ENCODE assay signal across 8 cellular contexts in genomic region chr2:64865073-64865830, GRCh38.
DNase-seq lines count a peak whose midpoint lies in the region; ATAC-seq, FAIRE-seq and TF ChIP-seq lines count a peak whose summit lies in the region.

No MANE protein-coding gene starts in this region.

- no peak for FAIRE-seq in kidney (lab: Jason Lieb, UNC)

- no peak overlapping the region for H3K27ac Mint-ChIP-seq in central memory CD8-positive, alpha-beta T cell (ENCODE audit: low read depth)

- peaks cover 0 to 6% of the 10 kb centered on the region in 2 donors for H3K4me1 ChIP-seq in kidney (ENCODE audit: control insufficient read depth in 1 of 2, insufficient read depth in 1 of 2, low read depth in 1 of 2, low read length in 2 of 2)

- H3K9me3 Mint-ChIP-seq in central memory CD8-positive, alpha-beta T cell, result no peaks in the 10 kb centered on the region

- intact Hi-C loops in kidney (cut with DNase I), result loop anchor here (5.0 kb wide), 2 partner anchors 218 to 278 kb away; no protein-coding TSS in a partner anchor

- no peaks in the 10 kb centered on the region for H3K36me3 Mint-ChIP-seq in central memory CD8-positive, alpha-beta T cell (ENCODE audit: insufficient read depth)

- DNase-seq in GM06990 (ENCODE audit: extremely low read depth, insufficient read length), result peak; percentile 73
- peak; percentile 64 for DNase-seq in HCEC 1CT
- peak; percentile 34 for DNase-seq in NCI-H1694 (lab: John Stamatoyannopoulos, UW)
- DNase-seq in activated CD4-positive, CD25-positive, alpha-beta regulatory T cell treated with anti-CD3 and anti-CD28 coated beads, Interleukin-2, amount 50 U/mL, for 72 hours, result peak; percentile 71
- DNase-seq in central memory CD8-positive, alpha-beta T cell (ENCODE audit: low spot score in 2 of 2), result peak; percentile 45 to 48
- DNase-seq in kidney, result peak; percentile 87
- DNase-seq in stimulated activated CD4-positive, alpha-beta T cell treated with anti-CD3 and anti-CD28 coated beads, Interleukin-12 subunit alpha, Interleukin-12 subunit beta, amount 100 ng/mL, for 4 hours, result peak; percentile 49

- no peaks in the 10 kb centered on the region for H3K27me3 ChIP-seq in GM06990 (replicated peaks; ENCODE audit: control insufficient read depth, insufficient read depth, low read length)

- no peaks in the 10 kb centered on the region for H3K9me3 ChIP-seq in kidney (ENCODE audit: control insufficient read depth in 1 of 2, low read length in 2 of 2)

- no peaks in the 10 kb centered on the region for H3K36me3 ChIP-seq in GM06990 (ENCODE audit: control insufficient read depth, insufficient read depth, low read length)
- H3K36me3 ChIP-seq in kidney (ENCODE audit: control insufficient read depth in 1 of 2, insufficient read depth in 2 of 2, low read length in 2 of 2), result no peaks in the 10 kb centered on the region

- ATAC-seq in central memory CD8-positive, alpha-beta T cell (replicated peaks; ENCODE audit: extremely low read depth, poor library complexity, severe bottlenecking), result peak; percentile 91
- no peak for ATAC-seq in GM21360 (IDR thresholded peaks at IDR 0.05; ENCODE audit: unreplicated experiment)

- no peaks in the 10 kb centered on the region for H3K4me1 Mint-ChIP-seq in central memory CD8-positive, alpha-beta T cell

- H3K27ac ChIP-seq in kidney (ENCODE audit: low read depth in 2 of 2, low read length in 2 of 2), result peak overlapping the region in 1 of 2 donors; percentile 73

- TF ChIP-seq CTCF in GM06990 (IDR thresholded peaks at IDR 0.05; ENCODE audit: insufficient read depth, low read length, poor library complexity, severe bottlenecking) (peak; percentile 40), kidney (IDR thresholded peaks at IDR 0.05; ENCODE audit: borderline replicate concordance, extremely low read depth, insufficient read depth) (peak; percentile 84)

- peaks cover 10% of the 10 kb centered on the region for H3K27me3 Mint-ChIP-seq in central memory CD8-positive, alpha-beta T cell

- H3K4me3 ChIP-seq in GM06990 (replicated peaks; ENCODE audit: low read depth, low read length), result peak overlapping the region; percentile 66
- H3K4me3 ChIP-seq in kidney (ENCODE audit: low read length in 2 of 2), result peak overlapping the region; percentile 56 to 81

- peak overlapping the region; percentile 68 for H3K4me3 Mint-ChIP-seq in central memory CD8-positive, alpha-beta T cell

- peak overlapping the region in 1 of 2 donors; percentile 53 for H3K9ac ChIP-seq in kidney (ENCODE audit: low read length in 2 of 2)

Comparison
In these comparisons a context has a peak if more than half of its experiments do, and no peak if none do; other contexts are left out.
1. DNase-seq: peak in every context shown above with its lines; median percentile 87 in kidney; 73 in GM06990; 71 in activated CD4-positive, CD25-positive, alpha-beta regulatory T cell treated with anti-CD3 and anti-CD28 coated beads, Interleukin-2, amount 50 U/mL, for 72 hours; 64 in HCEC 1CT; 49 in stimulated activated CD4-positive, alpha-beta T cell treated with anti-CD3 and anti-CD28 coated beads, Interleukin-12 subunit alpha, Interleukin-12 subunit beta, amount 100 ng/mL, for 4 hours; 46 in central memory CD8-positive, alpha-beta T cell; 34 in NCI-H1694.